Comparison of ENCODE assay signal across 1 cellular context in the genomic region with DNA sequence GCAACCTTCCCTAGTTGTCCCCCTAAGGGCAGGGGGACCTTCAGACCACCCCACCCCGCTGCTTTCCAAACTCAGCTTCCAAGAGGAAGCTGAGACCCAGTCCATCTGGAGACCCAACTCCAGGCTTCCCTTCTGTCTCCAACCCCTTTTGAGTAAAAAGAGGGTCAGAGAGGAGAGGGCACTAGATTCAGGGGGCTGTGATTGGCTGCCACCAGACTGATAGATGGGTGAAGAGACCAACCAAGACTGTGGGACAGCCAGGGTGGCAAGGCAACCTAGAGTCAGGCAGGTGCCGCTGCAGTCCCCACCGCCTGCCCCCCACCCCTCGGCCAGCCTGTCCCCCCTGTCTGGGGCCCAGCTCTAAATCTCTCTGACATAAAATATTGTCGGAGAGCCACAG.
TF ChIP-seq lines count a peak whose summit lies in the region.

No MANE protein-coding gene starts in this region.

TF ChIP-seq in GM12878, 131 proteins besides CTCF, POLR2A, EP300 and RAD21 (continued from another document):
- peak; percentile 90 for TF ChIP-seq PBX3 (IDR thresholded peaks at IDR 0.05; ENCODE audit: insufficient replicate concordance, low read depth, low read length)
- TF ChIP-seq SUZ12 (IDR thresholded peaks at IDR 0.05; ENCODE audit: unreplicated experiment) = no peak
- no peak for TF ChIP-seq BCLAF1 (IDR thresholded peaks at IDR 0.05)
- peak; percentile 48 for TF ChIP-seq SP1 (IDR thresholded peaks at IDR 0.05; ENCODE audit: low read depth, low read length)
- TF ChIP-seq MEF2A (IDR thresholded peaks at IDR 0.05; ENCODE audit: insufficient read depth, low read depth, low read length) = no peak
- TF ChIP-seq ZNF207 (IDR thresholded peaks at IDR 0.05; ENCODE audit: borderline replicate concordance) = no peak
- no peak for TF ChIP-seq ZSCAN29 (IDR thresholded peaks at IDR 0.05)
- TF ChIP-seq NFXL1 (IDR thresholded peaks at IDR 0.05; ENCODE audit: borderline replicate concordance) = no peak
- TF ChIP-seq TAF1 (IDR thresholded peaks at IDR 0.05; ENCODE audit: borderline replicate concordance, low read depth, low read length) = no peak
- no peak for TF ChIP-seq SUPT20H (IDR thresholded peaks at IDR 0.05; ENCODE audit: borderline replicate concordance, control insufficient read depth, low read depth, low read length)
- no peak for TF ChIP-seq POLR2AphosphoS5 (IDR thresholded peaks at IDR 0.05; ENCODE audit: low read length)
- no peak for TF ChIP-seq CREB1 (IDR thresholded peaks at IDR 0.05; ENCODE audit: low read depth)
- TF ChIP-seq FOS (IDR thresholded peaks at IDR 0.05; ENCODE audit: borderline replicate concordance, extremely low read depth, insufficient read length) = peak; percentile 19
